Comparison of ENCODE assay signal across 22 cellular contexts in the genomic region with DNA sequence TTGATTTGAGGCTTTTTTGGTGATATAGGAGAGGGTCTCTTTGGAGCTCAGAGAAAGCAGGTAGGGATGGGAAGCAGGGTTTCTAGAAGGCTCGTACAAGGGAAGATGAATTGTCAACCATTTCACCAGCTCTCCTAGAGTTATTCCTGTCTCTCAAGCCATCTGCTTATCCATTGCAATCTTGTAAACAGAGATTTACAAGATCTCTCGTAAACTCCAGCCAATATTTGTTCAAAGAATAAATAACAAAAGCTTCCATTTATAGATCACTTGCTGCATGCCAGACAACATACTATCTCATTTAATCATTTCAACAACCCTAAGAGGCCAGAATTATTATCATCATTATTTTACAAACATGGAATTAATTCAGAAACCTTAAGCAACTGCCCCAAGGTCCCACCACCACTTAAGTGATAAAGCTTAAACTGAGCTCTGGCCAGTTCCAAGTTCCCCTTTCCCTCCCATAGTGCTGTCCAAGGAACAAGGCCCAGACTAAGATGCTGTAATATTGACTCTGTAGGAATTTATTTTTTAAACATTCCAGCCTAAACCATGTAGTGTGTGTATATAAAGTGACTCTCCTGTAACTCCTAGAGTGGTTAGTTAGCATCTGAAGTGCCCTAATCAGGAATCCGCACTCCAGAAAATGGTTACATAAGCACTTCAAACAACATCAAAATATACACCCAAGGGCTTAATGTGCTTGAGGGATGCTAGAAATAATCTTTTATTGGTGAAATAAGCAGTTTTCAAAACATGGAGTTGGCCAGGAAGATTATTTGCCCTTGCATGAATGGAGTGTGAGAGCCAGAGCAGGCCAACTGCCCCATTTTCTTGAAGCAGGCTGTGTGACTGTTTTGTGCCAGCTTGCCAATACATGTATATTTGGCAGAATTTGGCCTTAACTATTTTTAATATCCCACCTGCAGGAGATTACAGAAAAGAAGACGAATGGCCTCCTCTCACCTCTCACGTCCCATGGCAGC. TPM values are rescaled to one million over a fixed set of nuclear protein-coding genes. Genes with fewer than 3 reads are reported as not detected.
DNase-seq lines count a peak whose midpoint lies in the region; ATAC-seq and TF ChIP-seq lines count a peak whose summit lies in the region.
"Had no signal": no experiment of that assay in that cellular context is flagged by ENCODE, and none has a peak within 500 bp of the region (broad histone marks: within the 10 kb centered on the region; RNA-seq: fewer than 3 reads in every experiment).

No MANE protein-coding gene starts in this region.

- H3K27ac Mint-ChIP-seq in neural crest cell (ENCODE audit: unreplicated experiment), result no peak overlapping the region
- H3K27ac Mint-ChIP-seq: CD4-positive, CD25-positive, alpha-beta regulatory T cell had no signal

- H3K36me3 ChIP-seq in upper lobe of right lung, result no peaks in the 10 kb centered on the region
- no peaks in the 10 kb centered on the region for H3K36me3 ChIP-seq in transverse colon
- H3K36me3 ChIP-seq: SJSA1 had no signal

- no peak for TF ChIP-seq POLR2A in transverse colon (IDR thresholded peaks at IDR 0.05)

- H3K9me3 ChIP-seq in upper lobe of right lung (no peaks in the 10 kb centered on the region), transverse colon (no peaks in the 10 kb centered on the region)
- H3K9me3 ChIP-seq: SJSA1 had no signal

- H3K4me1 ChIP-seq in upper lobe of right lung (peaks cover 4% of the 10 kb centered on the region), transverse colon (peaks cover 0 to 24% (median 8%) of the 10 kb centered on the region in 4 donors)

- no peak for TF ChIP-seq EP300 in transverse colon (IDR thresholded peaks at IDR 0.05; ENCODE audit: low read depth)

- peaks cover 5% of the 10 kb centered on the region for H3K27me3 Mint-ChIP-seq in neural crest cell (ENCODE audit: low read depth)

- H3K27ac ChIP-seq in VCaP (peak overlapping the region; percentile 97), upper lobe of right lung (no peak overlapping the region), transverse colon (no peak overlapping the region)
- H3K27ac ChIP-seq: SJSA1 had no signal

- H3K4me1 Mint-ChIP-seq in neural crest cell, result peaks cover 30% of the 10 kb centered on the region

- H3K4me3 ChIP-seq in upper lobe of right lung (no peak overlapping the region), transverse colon (no peak overlapping the region)
- H3K4me3 ChIP-seq: SJSA1 had no signal

- DNase-seq in NCI-H82 (lab: John Stamatoyannopoulos, UW) (peak; percentile 4), NCI-H82 treated with DMSO at 0.1 percent for 48 hours (lab: John Stamatoyannopoulos, UW; ENCODE audit: unreplicated experiment) (no peak), neural crest cell (ENCODE audit: low read depth, low spot score) (no peak), upper lobe of right lung (no peak), transverse colon (no peak), NCI-H2081 (lab: John Stamatoyannopoulos, UW) (no peak)
- DNase-seq: CD4-positive, CD25-positive, alpha-beta regulatory T cell; DMS153; H7; IMR-90; KG1; MM.1S; NCI-H2029; NCI-H2171; NCI-H226; NCI-H510A treated with DMSO at 0.1 percent for 48 hours; NK-92 treated with Interleukin-12 subunit alpha and Interleukin-12 subunit beta, amount 100 ng/mL, for 24 hours; Right ventricle myocardium superior; RPMI8226 had no signal

- H3K9me3 Mint-ChIP-seq in neural crest cell, result no peaks in the 10 kb centered on the region
- H3K9me3 Mint-ChIP-seq: CD4-positive, CD25-positive, alpha-beta regulatory T cell had no signal

- intact Hi-C loops in upper lobe of right lung (cut with DNase I), result no loop called here
- intact Hi-C loops in transverse colon (cut with DNase I; ENCODE audit: low total_unique reads), result loop anchor here (5.0 kb wide), 1 partner anchor 37 kb away; no protein-coding TSS in a partner anchor

- H3K27me3 ChIP-seq in upper lobe of right lung (peaks cover 5% of the 10 kb centered on the region), transverse colon (peaks cover 5% of the 10 kb centered on the region)

- peak; percentile 57 for ATAC-seq in upper lobe of right lung
- no peak for ATAC-seq in HG02798 (IDR thresholded peaks at IDR 0.05; ENCODE audit: poor library complexity, unreplicated experiment)

- H3K4me3 Mint-ChIP-seq in neural crest cell, result peak overlapping the region; percentile 78
- H3K4me3 Mint-ChIP-seq: CD4-positive, CD25-positive, alpha-beta regulatory T cell had no signal

- TF ChIP-seq CTCF in VCaP (conservative IDR thresholded peaks at IDR 0.05) (no peak), neural crest cell (conservative IDR thresholded peaks at IDR 0.05) (no peak), upper lobe of right lung (IDR thresholded peaks at IDR 0.05) (no peak), transverse colon (IDR thresholded peaks at IDR 0.05) (no peak)

- 69 to 77% methylated on average over 3 to 5 of the region's 5 CpGs for WGBS in transverse colon (ENCODE audit: low coverage in 1 of 2), 2 donors

- no peaks in the 10 kb centered on the region for H3K36me3 Mint-ChIP-seq in neural crest cell (ENCODE audit: low read depth)
- H3K36me3 Mint-ChIP-seq: CD4-positive, CD25-positive, alpha-beta regulatory T cell had no signal

- in situ Hi-C loops in transverse colon (cut with MboI; ENCODE audit: low pct_ligation_motif_present in 1 of 4, low pct_unique_long_range_greater_than_20kb in 1 of 4, low sequenced_read_pairs in 3 of 4), result no loop called here

RNA-seq across cellular contexts. Expression of a gene that starts 2.8 kb away (rescaled TPM):
- total RNA-seq in neural crest cell (35.7 and 40.0 TPM in 2 replicates), upper lobe of right lung (2.3 TPM), transverse colon (100 to 1,000 TPM in 1 of 4 donors, 10 to 100 TPM in 3; 71.1 to 123 (median 79.7) TPM)

RNA-seq across cellular contexts. Expression of a gene that starts 41.7 kb away (rescaled TPM):
- total RNA-seq in neural crest cell (5.2 and 5.9 TPM in 2 replicates), upper lobe of right lung (5.4 TPM), transverse colon (10 to 100 TPM in 1 of 4 donors, 1 to 10 TPM in 3; 3.7 to 13.5 (median 7.4) TPM)

Comparison
In these comparisons a context has a peak if more than half of its experiments do, and no peak if none do; other contexts are left out.
1. RNA of a gene that starts 2.8 kb away (total RNA-seq): 71.1 to 123 TPM in transverse colon and 35.7 to 40.0 TPM in neural crest cell; 2.3 TPM in upper lobe of right lung (single experiment); every median in the first group is over 10 times any median in the second.